ENCODE assay signal across 20 cellular contexts in the genomic region with DNA sequence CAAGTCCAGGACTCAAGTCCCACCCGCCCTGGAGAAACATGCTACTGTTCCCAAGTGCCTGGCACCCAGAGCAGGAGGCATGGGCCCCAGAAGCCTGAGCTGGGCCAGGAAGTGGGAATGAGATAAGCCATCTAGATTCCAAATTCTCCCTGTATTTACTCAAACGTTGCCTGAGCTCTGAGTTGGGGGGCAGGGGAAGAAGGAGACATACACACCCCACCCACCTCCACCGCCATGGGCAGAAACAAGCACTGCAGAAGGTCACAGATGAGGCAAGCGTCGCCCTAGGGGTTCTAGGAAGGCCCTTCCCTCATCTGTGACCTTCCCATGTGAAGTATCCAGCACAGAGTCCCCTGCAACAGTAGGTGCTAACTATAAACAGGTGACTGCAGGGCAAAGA. TPM values are rescaled to one million over a fixed set of nuclear protein-coding genes. Genes with fewer than 3 reads are reported as not detected.
A peak's percentile ranks its signal among the peaks of the same experiment; 100 is the strongest.
DNase-seq lines count a peak whose midpoint lies in the region; ATAC-seq and TF ChIP-seq lines count a peak whose summit lies in the region.
"Had no signal": no experiment of that assay in that cellular context is flagged by ENCODE, and none has a peak within 500 bp of the region (broad histone marks: within the 10 kb centered on the region; RNA-seq: fewer than 3 reads in every experiment).

No MANE protein-coding gene starts in this region.

- peaks cover 98% of the 10 kb centered on the region for H3K4me1 ChIP-seq in KMS-11 (ENCODE audit: low read depth, poor library complexity, severe bottlenecking)

- peaks cover 21% of the 10 kb centered on the region; the same call in 1 of the 2 replicates for H3K79me2 ChIP-seq in KMS-11 (ENCODE audit: insufficient read depth, low read depth)

- no peaks in the 10 kb centered on the region for H4K20me1 ChIP-seq in KMS-11 (ENCODE audit: insufficient read depth)

- no TSS peak for BruUV-seq in Calu3 (replicated peaks; lab: Mats Ljungman, UMichigan)

- H3K4me1 Mint-ChIP-seq in Calu3 (ENCODE audit: low read depth, unreplicated experiment) (peaks cover 63% of the 10 kb centered on the region), brain (peaks cover 14% of the 10 kb centered on the region), nephron (no peaks in the 10 kb centered on the region)

- H3K4me3 ChIP-seq in KMS-11 (IDR thresholded peaks at IDR 0.05; ENCODE audit: insufficient read depth, low read depth, low read length), result no peak overlapping the region
- H3K4me3 ChIP-seq: ovary had no signal

- no peak overlapping the region for H2AFZ ChIP-seq in KMS-11 (ENCODE audit: low read depth)

- TF ChIP-seq CTCF in Calu3 (IDR thresholded peaks at IDR 0.05; ENCODE audit: unreplicated experiment) (no peak), KMS-11 (conservative IDR thresholded peaks at IDR 0.05; ENCODE audit: low read depth, low read length) (no peak), brain (conservative IDR thresholded peaks at IDR 0.05) (no peak), nephron (IDR thresholded peaks at IDR 0.05; ENCODE audit: unreplicated experiment in 3 of 3) (no peak)

- peak overlapping the region; percentile 29; the same call in 1 of the 2 replicates for H3K9ac ChIP-seq in KMS-11
- H3K9ac ChIP-seq: SK-N-SH had no signal

- H3K9me3 Mint-ChIP-seq in Calu3 (ENCODE audit: low read depth, unreplicated experiment) (no peaks in the 10 kb centered on the region), brain (no peaks in the 10 kb centered on the region), nephron (no peaks in the 10 kb centered on the region)
- H3K9me3 Mint-ChIP-seq: natural killer cell treated with Interleukin-12 subunit alpha and Interleukin-12 subunit beta and Interleukin-15 and Interleukin-18, amount 100 ng/mL, for 72 hours; T-helper 1 cell treated with Interleukin-12 subunit alpha and Interleukin-12 subunit beta and Interleukin-4 antibody, amounts not matched to agents 30 μg/mL and 1 μg/mL, for 36 hours had no signal

- DNase-seq in Calu3 (no peak), head of caudate nucleus (no peak), GM03348 (ENCODE audit: low spot score) (no peak)
- DNase-seq: activated CD8-positive, alpha-beta memory T cell treated with anti-CD3 and anti-CD28 coated beads for 24 hours; activated gamma-delta T cell treated with Interleukin-2 at 50 U/mL for 16 hours; DND-41; IMR-90; islet precursor cell; ovary; SK-N-SH; stimulated activated CD4-positive, alpha-beta T cell treated with anti-CD3 and anti-CD28 coated beads, Interleukin-4, amount 100 ng/mL, for 1 hour; substantia nigra had no signal

- no peaks in the 10 kb centered on the region for H3K27me3 ChIP-seq in KMS-11 (ENCODE audit: insufficient read depth, low read depth)
- H3K27me3 ChIP-seq: ovary had no signal

- H3K4me2 ChIP-seq in KMS-11, result peak overlapping the region; percentile 95
- H3K4me2 ChIP-seq: SK-N-SH had no signal

- H3K4me3 Mint-ChIP-seq in Calu3 (ENCODE audit: low read depth, unreplicated experiment) (peak overlapping the region; percentile 36), brain (no peak overlapping the region), nephron (no peak overlapping the region)
- H3K4me3 Mint-ChIP-seq: natural killer cell treated with Interleukin-12 subunit alpha and Interleukin-12 subunit beta and Interleukin-15 and Interleukin-18, amount 100 ng/mL, for 72 hours; T-helper 1 cell treated with Interleukin-12 subunit alpha and Interleukin-12 subunit beta and Interleukin-4 antibody, amounts not matched to agents 30 μg/mL and 1 μg/mL, for 36 hours had no signal

- CTCF ChIA-PET in Calu3 (lab: Charles Lee), result interaction anchor here (1.4 kb wide), 1 partner anchor 14 kb away, joined by 6 read pairs; no protein-coding TSS in a partner anchor

- H3K36me3 Mint-ChIP-seq in Calu3 (ENCODE audit: insufficient read depth, unreplicated experiment) (peaks cover 9% of the 10 kb centered on the region), brain (no peaks in the 10 kb centered on the region), nephron (ENCODE audit: low read depth) (no peaks in the 10 kb centered on the region)
- H3K36me3 Mint-ChIP-seq: natural killer cell treated with Interleukin-12 subunit alpha and Interleukin-12 subunit beta and Interleukin-15 and Interleukin-18, amount 100 ng/mL, for 72 hours had no signal

- peak overlapping the region; percentile 88 for H3K27ac ChIP-seq in KMS-11
- H3K27ac ChIP-seq: epithelial cell of prostate, ovary had no signal

- H3K27ac Mint-ChIP-seq in Calu3 (ENCODE audit: unreplicated experiment) (peak overlapping the region; percentile 73), brain (peak overlapping the region in 3 of 5 experiments; percentile 21 to 79 (median 79)), nephron (peak overlapping the region; percentile 28 to 88 (median 45))
- H3K27ac Mint-ChIP-seq: natural killer cell treated with Interleukin-12 subunit alpha and Interleukin-12 subunit beta and Interleukin-15 and Interleukin-18, amount 100 ng/mL, for 72 hours; T-helper 1 cell treated with Interleukin-12 subunit alpha and Interleukin-12 subunit beta and Interleukin-4 antibody, amounts not matched to agents 30 μg/mL and 1 μg/mL, for 36 hours had no signal

- no peak for ATAC-seq in HG03039 (IDR thresholded peaks at IDR 0.05; ENCODE audit: unreplicated experiment)
- ATAC-seq in HG02798 (IDR thresholded peaks at IDR 0.05; ENCODE audit: poor library complexity, unreplicated experiment), result no peak

- intact Hi-C loops in Calu3 (cut with micrococcal nuclease; ENCODE audit: unreplicated experiment) (no loop called here), head of caudate nucleus (cut with DNase I) (no loop called here)

- H3K36me3 ChIP-seq in KMS-11 (ENCODE audit: insufficient read depth), result no peaks in the 10 kb centered on the region
- H3K36me3 ChIP-seq: ovary had no signal

- H3K27me3 Mint-ChIP-seq in Calu3 (ENCODE audit: unreplicated experiment) (no peaks in the 10 kb centered on the region), brain (no peaks in the 10 kb centered on the region), nephron (ENCODE audit: low read depth) (no peaks in the 10 kb centered on the region)
- H3K27me3 Mint-ChIP-seq: natural killer cell treated with Interleukin-12 subunit alpha and Interleukin-12 subunit beta and Interleukin-15 and Interleukin-18, amount 100 ng/mL, for 72 hours had no signal

RNA-seq across cellular contexts. Expression of a gene that starts 54.0 kb away (rescaled TPM):
- 138 and 167 TPM in 2 replicates for total RNA-seq in Calu3 (2022)
- polyA plus RNA-seq in brain (ENCODE audit: insufficient read depth, low read depth, low replicate concordance), result 8.9 TPM
- total RNA-seq: IMR-90 had no signal
